In the genomic region with DNA sequence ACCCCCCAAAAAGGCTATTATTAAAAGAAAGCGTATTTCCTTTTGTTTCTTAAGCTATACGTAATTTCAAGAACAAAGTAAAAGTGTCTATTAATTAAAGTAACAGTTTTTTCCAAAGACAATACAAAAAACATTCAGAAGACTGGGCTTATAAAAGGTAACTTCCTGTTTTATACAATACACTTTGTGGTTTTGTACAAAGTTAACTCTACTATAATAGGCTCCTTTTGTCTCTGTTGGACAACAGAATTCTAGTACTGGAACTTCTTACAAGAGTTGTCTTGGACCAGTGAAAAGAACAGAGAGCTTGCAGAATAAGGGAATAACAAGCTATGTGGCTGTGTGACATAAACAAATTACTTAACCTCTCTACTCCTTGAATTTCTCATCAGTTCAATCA, we compare ENCODE assay signal across 22 cellular contexts. TPM values are rescaled to one million over a fixed set of nuclear protein-coding genes. Genes with fewer than 3 reads are reported as not detected.
DNase-seq lines count a peak whose midpoint lies in the region; ATAC-seq, FAIRE-seq and TF ChIP-seq lines count a peak whose summit lies in the region.
"Had no signal": no experiment of that assay in that cellular context is flagged by ENCODE, and none has a peak within 500 bp of the region (broad histone marks: within the 10 kb centered on the region; RNA-seq: fewer than 3 reads in every experiment).

No MANE protein-coding gene starts in this region.

- H3K4me1 Mint-ChIP-seq in activated naive CD4-positive, alpha-beta T cell treated with anti-CD3 and anti-CD28 coated beads for 36 hours (ENCODE audit: low read depth): peaks cover 66% of the 10 kb centered on the region
- H3K4me1 Mint-ChIP-seq in T-helper 17 cell: peaks cover 45% of the 10 kb centered on the region
- H3K4me1 Mint-ChIP-seq in natural killer cell: peaks cover 71 to 78% of the 10 kb centered on the region in 2 donors
- H3K4me1 Mint-ChIP-seq: nephron had no signal

- CTCF ChIA-PET in activated naive CD4-positive, alpha-beta T cell treated with anti-CD3 and anti-CD28 coated beads for 36 hours (lab: Charles Lee): interaction anchor here (0.8 kb wide), 1 partner anchor 9 kb away, joined by 3 read pairs; no protein-coding TSS in a partner anchor

- H3K27me3 ChIP-seq in adrenal gland: no peaks in the 10 kb centered on the region
- H3K27me3 ChIP-seq: SJCRH30 had no signal

- H3K4me3 Mint-ChIP-seq in activated naive CD4-positive, alpha-beta T cell treated with anti-CD3 and anti-CD28 coated beads for 36 hours: no peak overlapping the region
- H3K4me3 Mint-ChIP-seq in T-helper 17 cell (peak overlapping the region; percentile 87), natural killer cell (peak overlapping the region; percentile 53)
- H3K4me3 Mint-ChIP-seq: nephron had no signal

- no peaks in the 10 kb centered on the region for H3K9me3 Mint-ChIP-seq in activated naive CD4-positive, alpha-beta T cell treated with anti-CD3 and anti-CD28 coated beads for 36 hours
- H3K9me3 Mint-ChIP-seq in natural killer cell: no peaks in the 10 kb centered on the region
- H3K9me3 Mint-ChIP-seq: nephron had no signal

- intact Hi-C loops in activated naive CD4-positive, alpha-beta T cell treated with anti-CD3 and anti-CD28 coated beads for 36 hours (cut with micrococcal nuclease): loop anchor here (1.0 to 2.0 kb wide), 2 partner anchors 8 to 133 kb away; no protein-coding TSS in a partner anchor
- intact Hi-C loops in natural killer cell (cut with micrococcal nuclease): no loop called here
- intact Hi-C loops in adrenal gland (cut with DNase I): loop anchor here in 1 of 2 donors (10.0 kb wide), 1 partner anchor 1945 kb away; no protein-coding TSS in a partner anchor

- DNase-seq in activated naive CD4-positive, alpha-beta T cell treated with anti-CD3 and anti-CD28 coated beads for 36 hours: no peak
- DNase-seq in activated naive CD4-positive, alpha-beta T cell treated with Interleukin-2 at 50 U/mL for 16 hours: no peak
- DNase-seq in T-helper 17 cell (no peak), natural killer cell (no peak), adrenal gland (no peak), SK-N-DZ (ENCODE audit: low spot score) (no peak), H54 (ENCODE audit: insufficient read length, low spot score) (no peak)
- DNase-seq: effector CD4-positive, alpha-beta T cell; GDM1; GOT3; mammary epithelial cell; NCI-H2029; NCI-H510A; PC-3; SJCRH30; stimulated activated CD8-positive, alpha-beta memory T cell treated with anti-CD3 and anti-CD28 coated beads, Interleukin-4, amount 100 ng/mL, for 48 hours had no signal

- no peaks in the 10 kb centered on the region for H3K36me3 ChIP-seq in adrenal gland (replicated peaks in 1 of 2)
- H3K36me3 ChIP-seq: SJCRH30, thoracic aorta had no signal

- H3K27ac ChIP-seq in adrenal gland: no peak overlapping the region
- H3K27ac ChIP-seq: SJCRH30, thoracic aorta had no signal

- peaks cover 3% of the 10 kb centered on the region for H3K36me3 Mint-ChIP-seq in activated naive CD4-positive, alpha-beta T cell treated with anti-CD3 and anti-CD28 coated beads for 36 hours (ENCODE audit: low read depth)
- no peaks in the 10 kb centered on the region for H3K36me3 Mint-ChIP-seq in T-helper 17 cell (ENCODE audit: low read depth)
- H3K36me3 Mint-ChIP-seq in natural killer cell: no peaks in the 10 kb centered on the region

- no peak for TF ChIP-seq POLR2A in adrenal gland (IDR thresholded peaks at IDR 0.05)
- TF ChIP-seq POLR2A in H54 (IDR thresholded peaks at IDR 0.05; ENCODE audit: low read depth, low read length): no peak

- peaks cover 0 to 6% of the 10 kb centered on the region in 2 donors for H3K4me1 ChIP-seq in adrenal gland (replicated peaks in 1 of 2)
- H3K4me1 ChIP-seq: SJCRH30 had no signal

- H3K9me3 ChIP-seq in T-helper 17 cell (ENCODE audit: control insufficient read depth, low read length, poor library complexity, severe bottlenecking) (no peaks in the 10 kb centered on the region), adrenal gland (replicated peaks in 1 of 3) (no peaks in the 10 kb centered on the region)
- H3K9me3 ChIP-seq: SJCRH30, thoracic aorta had no signal

- no peak for FAIRE-seq in H54 (lab: Jason Lieb, UNC)
- FAIRE-seq: small intestine, TTC549 had no signal

- no peak overlapping the region for H3K4me3 ChIP-seq in adrenal gland
- H3K4me3 ChIP-seq: SJCRH30, thoracic aorta had no signal

- peak overlapping the region; percentile 63 for H3K27ac Mint-ChIP-seq in activated naive CD4-positive, alpha-beta T cell treated with anti-CD3 and anti-CD28 coated beads for 36 hours
- H3K27ac Mint-ChIP-seq in T-helper 17 cell (peak overlapping the region; percentile 93), natural killer cell (peak overlapping the region; percentile 78 to 87)
- H3K27ac Mint-ChIP-seq: nephron, progenitor cell of endocrine pancreas had no signal

- H3K27me3 Mint-ChIP-seq in activated naive CD4-positive, alpha-beta T cell treated with anti-CD3 and anti-CD28 coated beads for 36 hours (ENCODE audit: low read depth): no peaks in the 10 kb centered on the region
- H3K27me3 Mint-ChIP-seq in T-helper 17 cell (no peaks in the 10 kb centered on the region), natural killer cell (ENCODE audit: low read depth in 2 of 2) (no peaks in the 10 kb centered on the region)
- H3K27me3 Mint-ChIP-seq: progenitor cell of endocrine pancreas had no signal

- 73 to 85% (median 79%) methylated on average over 2 of the region's 2 CpGs for WGBS in adrenal gland, 4 donors

- peak; percentile 41 for ATAC-seq in GM18502 (IDR thresholded peaks at IDR 0.05; ENCODE audit: poor library complexity, unreplicated experiment)
- ATAC-seq in T-helper 17 cell: no peak
- ATAC-seq in natural killer cell: no peak
- ATAC-seq: PC-3 had no signal

- TF ChIP-seq CTCF in natural killer cell (IDR thresholded peaks at IDR 0.05): no peak
- no peak for TF ChIP-seq CTCF in adrenal gland (IDR thresholded peaks at IDR 0.05)

RNA-seq across cellular contexts. Expression of gene SFMBT2, which starts 21.5 kb away (rescaled TPM):
- total RNA-seq in activated naive CD4-positive, alpha-beta T cell treated with anti-CD3 and anti-CD28 coated beads for 36 hours: 10 to 100 TPM; 20.0 to 21.5 TPM
- total RNA-seq in T-helper 17 cell: 10 to 100 TPM; 18.2 to 19.4 TPM
- total RNA-seq in natural killer cell: 10 to 100 TPM; 50.4 to 70.4 (median 52.2) TPM
- total RNA-seq in adrenal gland: 10 to 100 TPM in 6 of 8 donors, 1 to 10 TPM in 2; 5.9 to 17.9 (median 14.5) TPM
- polyA plus RNA-seq in adrenal gland: 1 to 10 TPM; 3.7 to 5.4 (median 4.5) TPM
- 2.3 and 2.7 TPM in 2 replicates for polyA plus RNA-seq in SK-N-DZ (2014; cell fraction: cytosol; rRNA removed)
- polyA plus RNA-seq in SK-N-DZ (2014; cell fraction: nucleus; rRNA removed): 2.7 and 4.5 TPM in 2 replicates
